In the genomic region with DNA sequence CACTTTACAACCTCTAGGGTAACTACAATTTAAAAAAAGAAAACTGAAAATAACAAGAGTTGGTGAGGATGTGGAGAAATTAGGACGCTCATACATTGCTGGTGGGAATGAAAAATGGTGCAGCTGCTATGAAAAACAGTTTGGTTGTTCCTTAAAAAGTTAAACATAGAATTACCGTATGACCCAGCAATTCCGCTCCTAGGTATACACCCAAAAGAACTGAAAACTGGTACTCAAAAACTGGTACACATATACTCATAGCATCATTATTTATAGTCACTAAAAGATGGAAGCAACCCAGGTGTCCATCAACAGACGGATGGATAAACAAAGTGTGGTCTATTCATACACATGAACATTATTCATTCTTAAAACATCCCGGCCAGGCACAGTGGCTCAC, we compare ENCODE assay signal across 11 cellular contexts. TPM values are rescaled to one million over a fixed set of nuclear protein-coding genes. Genes with fewer than 3 reads are reported as not detected.
"Had no signal": no experiment of that assay in that cellular context is flagged by ENCODE, and none has a peak within 500 bp of the region (broad histone marks: within the 10 kb centered on the region; RNA-seq: fewer than 3 reads in every experiment).

No MANE protein-coding gene starts in this region.

- DNase-seq: GM23248, GOT3, H7, H9, HCEC 1CT, HFFc6 had no signal

- H3K4me2 ChIP-seq: GM23338 had no signal

- H3K36me3 ChIP-seq: HAP-1 had no signal

- ATAC-seq: GM23338, HCT116 had no signal

- H3K9me3 ChIP-seq: HAP-1 had no signal

- H3K27ac Mint-ChIP-seq: GM23338, H9, HFFc6 had no signal

- H3K4me3 Mint-ChIP-seq: GM23338, H9, HFFc6 had no signal

- H3K27ac ChIP-seq: GM23248 had no signal

- H3K4me1 ChIP-seq: HAP-1 had no signal

- FAIRE-seq: H1, H54 had no signal

- H3K4me3 ChIP-seq: GM23248, GM23338, HAP-1 had no signal

RNA-seq across cellular contexts. Expression of a gene that starts 42.9 kb away (rescaled TPM):
- total RNA-seq: GM23248, HFFc6 had no signal
